Comparison of ENCODE assay signal across 8 cellular contexts in the genomic region with DNA sequence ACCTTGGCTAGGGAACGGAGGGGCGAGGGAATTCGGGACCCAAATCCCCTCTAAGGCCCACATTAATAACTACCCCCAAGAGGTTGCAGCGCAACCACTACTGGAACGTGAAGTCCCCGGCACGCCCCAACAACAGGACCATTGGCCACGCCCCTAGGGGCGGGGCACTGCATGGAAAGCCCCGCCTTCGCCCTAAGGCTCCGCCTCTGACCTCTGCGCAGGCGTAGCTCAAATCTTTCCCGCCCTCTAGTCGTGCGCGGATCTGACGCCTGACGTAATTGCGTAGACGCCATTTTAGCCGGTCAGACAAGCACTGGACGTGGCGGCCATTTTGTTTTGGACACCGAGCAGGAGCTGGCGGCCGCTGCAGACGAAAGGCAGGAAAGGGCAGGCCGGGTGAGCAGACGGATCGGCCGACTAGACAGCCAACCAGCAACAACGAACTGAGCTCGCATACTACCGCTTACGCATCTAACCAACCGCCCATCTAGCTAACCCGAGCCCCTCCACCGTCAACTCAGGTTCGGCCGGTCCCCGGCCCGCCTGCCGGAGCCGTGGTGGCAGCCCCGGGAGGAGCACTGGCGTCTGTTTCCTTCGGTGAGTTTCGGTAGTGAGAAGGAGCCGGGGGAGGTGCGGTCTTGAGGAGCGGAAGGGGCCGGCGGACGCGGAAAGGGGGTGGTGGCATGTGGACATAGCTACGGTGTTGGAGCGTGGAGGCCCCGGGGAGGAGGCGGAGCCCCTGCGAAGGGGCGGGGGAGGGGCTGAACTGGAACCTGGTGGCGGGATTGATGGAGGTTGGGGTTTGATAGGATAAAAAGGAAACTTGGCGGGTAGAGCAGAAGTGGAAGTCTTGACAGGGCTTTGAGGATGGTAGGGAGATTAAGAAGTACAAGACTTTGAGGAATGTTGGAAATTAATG. TPM values are rescaled to one million over a fixed set of nuclear protein-coding genes. Genes with fewer than 3 reads are reported as not detected.
DNase-seq lines count a peak whose midpoint lies in the region; TF ChIP-seq lines count a peak whose summit lies in the region.

A gene with protein sequence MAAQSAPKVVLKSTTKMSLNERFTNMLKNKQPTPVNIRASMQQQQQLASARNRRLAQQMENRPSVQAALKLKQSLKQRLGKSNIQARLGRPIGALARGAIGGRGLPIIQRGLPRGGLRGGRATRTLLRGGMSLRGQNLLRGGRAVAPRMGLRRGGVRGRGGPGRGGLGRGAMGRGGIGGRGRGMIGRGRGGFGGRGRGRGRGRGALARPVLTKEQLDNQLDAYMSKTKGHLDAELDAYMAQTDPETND (plus strand): TSS at position 320 of the 919 bp plus-strand sequence. CDS start 2,523 bp downstream, outside the sequence.

- peak within 1 kb of the TSS; percentile 100 for H3K27ac ChIP-seq in subcutaneous abdominal adipose tissue (ENCODE audit: low read depth, low read length)

- H3K9ac ChIP-seq in subcutaneous abdominal adipose tissue (ENCODE audit: low read length in 5 of 5), result peak within 1 kb of the TSS; percentile 96 to 100 (median 100)

- POLR2A ChIA-PET in HEK293T (lab: Yijun Ruan, JAX), result interaction anchor here (0.5 to 2.7 kb wide), 62 partner anchors 8 to 586 kb away, joined by 3 to 47 read pairs (median 6); partner anchors contain the start of genes CREB3L4, ILF2, INTS3 and JTB

- H3K9me3 ChIP-seq in neuron (ENCODE audit: low read length) (no peaks in the 10 kb centered on the region), subcutaneous abdominal adipose tissue (ENCODE audit: control insufficient read depth in 5 of 5, low read length in 5 of 5) (no peaks in the 10 kb centered on the region)

- in situ Hi-C loops in SK-MEL-5 (cut with HindIII; ENCODE audit: low pct_unique_long_range_greater_than_20kb, low sequenced_read_pairs), result no loop called here

- DNase-seq in GF-D8 (lab: John Stamatoyannopoulos, UW) (peak; percentile 89), HEK293T (ENCODE audit: extremely low spot score) (peak; percentile 97), MV-4-11 (lab: John Stamatoyannopoulos, UW) (peak; percentile 97), SK-MEL-5 (ENCODE audit: low read depth, low spot score) (peak; percentile 100), foreskin melanocyte (peak; percentile 96)
- peak; percentile 95 for DNase-seq in activated naive CD4-positive, alpha-beta T cell treated with Interleukin-2 at 50 U/mL for 16 hours

- H3K4me1 ChIP-seq in neuron (ENCODE audit: insufficient read depth, low read length) (peaks cover 3% of the 10 kb centered on the region), subcutaneous abdominal adipose tissue (ENCODE audit: control insufficient read depth in 5 of 5, insufficient read depth in 5 of 5, low read length in 5 of 5) (peaks cover 3 to 60% (median 58%) of the 10 kb centered on the region in 5 donors)

- H3K36me3 ChIP-seq in neuron (ENCODE audit: insufficient read depth, low read length) (peaks cover 37% of the 10 kb centered on the region), subcutaneous abdominal adipose tissue (ENCODE audit: control insufficient read depth in 5 of 5, insufficient read depth in 5 of 5, low read length in 5 of 5) (peaks cover 9 to 31% (median 24%) of the 10 kb centered on the region in 5 donors)

- CTCF ChIA-PET in HEK293T (lab: Yijun Ruan, JAX), result interaction anchor here (0.7 to 1.5 kb wide), 4 partner anchors 49 to 123 kb away, joined by 3 to 4 read pairs (median 4); no protein-coding TSS in a partner anchor

- H3K27me3 ChIP-seq in neuron (ENCODE audit: insufficient read depth, low read length), result no peaks in the 10 kb centered on the region
- H3K27me3 ChIP-seq in subcutaneous abdominal adipose tissue (ENCODE audit: control insufficient read depth in 5 of 5, insufficient read depth in 4 of 5, low read length in 5 of 5), result no peaks in the 10 kb centered on the region

- H3K4me3 ChIP-seq in neuron (ENCODE audit: low read length) (peak within 1 kb of the TSS; percentile 95), subcutaneous abdominal adipose tissue (ENCODE audit: low read depth in 1 of 5, low read length in 5 of 5) (peak within 1 kb of the TSS; percentile 85 to 97 (median 95))

- no peak within 1 kb of the TSS for H2AFZ ChIP-seq in neuron (ENCODE audit: low read depth, low read length)

TF ChIP-seq in HEK293T, 16 proteins besides CTCF, POLR2A, EP300 and RAD21:
- peak; percentile 24; the same call in 1 of the 2 replicates for TF ChIP-seq ELF4 (IDR thresholded peaks at IDR 0.05)
- TF ChIP-seq TARDBP (IDR thresholded peaks at IDR 0.05), result no peak
- no peak for TF ChIP-seq HDGF (IDR thresholded peaks at IDR 0.05; ENCODE audit: borderline replicate concordance)
- TF ChIP-seq, protein P1, sequence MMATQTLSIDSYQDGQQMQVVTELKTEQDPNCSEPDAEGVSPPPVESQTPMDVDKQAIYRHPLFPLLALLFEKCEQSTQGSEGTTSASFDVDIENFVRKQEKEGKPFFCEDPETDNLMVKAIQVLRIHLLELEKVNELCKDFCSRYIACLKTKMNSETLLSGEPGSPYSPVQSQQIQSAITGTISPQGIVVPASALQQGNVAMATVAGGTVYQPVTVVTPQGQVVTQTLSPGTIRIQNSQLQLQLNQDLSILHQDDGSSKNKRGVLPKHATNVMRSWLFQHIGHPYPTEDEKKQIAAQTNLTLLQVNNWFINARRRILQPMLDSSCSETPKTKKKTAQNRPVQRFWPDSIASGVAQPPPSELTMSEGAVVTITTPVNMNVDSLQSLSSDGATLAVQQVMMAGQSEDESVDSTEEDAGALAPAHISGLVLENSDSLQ (IDR thresholded peaks at IDR 0.05), result peak; percentile 63; the same call in 1 of the 2 replicates
- TF ChIP-seq BHLHE40 (IDR thresholded peaks at IDR 0.05; ENCODE audit: borderline replicate concordance), result no peak
- no peak for TF ChIP-seq LEF1 (IDR thresholded peaks at IDR 0.05; ENCODE audit: borderline replicate concordance)
- no peak for TF ChIP-seq FOXA1 (IDR thresholded peaks at IDR 0.05)
- peak; percentile 33; the same call in 1 of the 2 replicates for TF ChIP-seq L3MBTL2 (conservative IDR thresholded peaks at IDR 0.05)
- no peak for TF ChIP-seq SUZ12 (IDR thresholded peaks at IDR 0.05)
- no peak for TF ChIP-seq FOXM1 (IDR thresholded peaks at IDR 0.05; ENCODE audit: borderline replicate concordance)
- TF ChIP-seq FOXK2 (IDR thresholded peaks at IDR 0.05), result no peak
- no peak for TF ChIP-seq ZNF384 (IDR thresholded peaks at IDR 0.05)
- no peak for TF ChIP-seq SP1 (IDR thresholded peaks at IDR 0.05)
- no peak for TF ChIP-seq CTBP1 (IDR thresholded peaks at IDR 0.05; ENCODE audit: borderline replicate concordance)
- no peak for TF ChIP-seq ARNT (IDR thresholded peaks at IDR 0.05)
- TF ChIP-seq NFRKB (IDR thresholded peaks at IDR 0.05), result peak; percentile 97

RNA-seq across cellular contexts. Expression of the gene that starts here (rescaled TPM):
- total RNA-seq in SK-MEL-5 (2014; rRNA removed; shearing (Covaris generic)), result 59.3 and 62.0 TPM in 2 replicates
- 74.5 and 81.5 TPM in 2 replicates for polyA plus RNA-seq in SK-MEL-5 (2015; cell fraction: cytosol; rRNA removed)
- polyA plus RNA-seq in SK-MEL-5 (2015; cell fraction: nucleus; rRNA removed), result 162 and 170 TPM in 2 replicates

Comparison
In these comparisons a context has a peak if more than half of its experiments do, and no peak if none do; other contexts are left out.
1. Peak in every context shown above with its lines: DNase-seq, H3K4me3 ChIP-seq and H3K27ac ChIP-seq.